Comparison of ENCODE assay signal across 13 cellular contexts in genomic region chr12:51012570-51013236, GRCh38.
DNase-seq lines count a peak whose midpoint lies in the region; ATAC-seq and TF ChIP-seq lines count a peak whose summit lies in the region.
"Had no signal": no experiment of that assay in that cellular context is flagged by ENCODE, and none has a peak within 500 bp of the region (broad histone marks: within the 10 kb centered on the region; RNA-seq: fewer than 3 reads in every experiment).

No MANE protein-coding gene starts in this region.

- H3K9me3 ChIP-seq in HEK293 (ENCODE audit: control insufficient read depth, insufficient read depth, low read depth, low read length), result no peaks in the 10 kb centered on the region
- H3K9me3 ChIP-seq: BLaER1 had no signal

- CTCF ChIA-PET in HEK293 (lab: Yijun Ruan, JAX), result interaction anchor here (0.7 to 1.9 kb wide), 3 partner anchors 15 to 549 kb away, joined by 3 to 8 read pairs (median 4); no protein-coding TSS in a partner anchor

- H3K27ac Mint-ChIP-seq in activated naive CD8-positive, alpha-beta T cell treated with anti-CD3 and anti-CD28 coated beads, Interleukin-2, amount 50 U/mL, for 24 hours, result peak overlapping the region; percentile 6
- H3K27ac Mint-ChIP-seq in nephron, result peak overlapping the region; percentile 48 to 61 (median 60)
- H3K27ac Mint-ChIP-seq: activated CD4-positive, alpha-beta T cell treated with anti-CD3 and anti-CD28 coated beads, Interleukin-2, amount 10 ng/mL, durations not matched to agents 7 days and 5 days; activated T-helper 1 cell treated with anti-CD3 and anti-CD28 coated beads, Interleukin-12 subunit alpha, Interleukin-12 subunit beta, Interleukin-2, Interleukin-4 antibody, amounts not matched to agents 30 ng/mL and 10 ng/mL and 1 ng/mL, durations not matched to agents 14 hours and 24 hours and 36 hours had no signal

- H3K27me3 Mint-ChIP-seq in activated naive CD8-positive, alpha-beta T cell treated with anti-CD3 and anti-CD28 coated beads, Interleukin-2, amount 50 U/mL, for 24 hours, result no peaks in the 10 kb centered on the region
- H3K27me3 Mint-ChIP-seq in nephron (ENCODE audit: low read depth), result no peaks in the 10 kb centered on the region
- H3K27me3 Mint-ChIP-seq: activated CD4-positive, alpha-beta T cell treated with anti-CD3 and anti-CD28 coated beads, Interleukin-2, amount 10 ng/mL, durations not matched to agents 7 days and 5 days had no signal

- POLR2A ChIA-PET in HEK293 (lab: Yijun Ruan, JAX), result interaction anchor here (0.6 to 1.2 kb wide), 4 partner anchors 12 to 70 kb away, joined by 3 read pairs; partner anchors contain the start of genes CSRNP2 and SLC11A2

- TF ChIP-seq CTCF in HEK293 (tag by site-specific recombination; IDR thresholded peaks at IDR 0.05) (no peak), nephron (IDR thresholded peaks at IDR 0.05; ENCODE audit: unreplicated experiment in 3 of 3) (no peak)

- H3K36me3 Mint-ChIP-seq in activated naive CD8-positive, alpha-beta T cell treated with anti-CD3 and anti-CD28 coated beads, Interleukin-2, amount 50 U/mL, for 24 hours (ENCODE audit: low read depth), result peaks cover 4% of the 10 kb centered on the region
- peaks cover 13% of the 10 kb centered on the region for H3K36me3 Mint-ChIP-seq in nephron (ENCODE audit: low read depth)

- no peak overlapping the region for H3K27ac ChIP-seq in HEK293 (ENCODE audit: extremely low read depth, low read depth, low read length)
- H3K27ac ChIP-seq: BLaER1, KMS-11 had no signal

- H3K36me3 ChIP-seq in HEK293 (ENCODE audit: control insufficient read depth in 2 of 2, insufficient read depth in 1 of 2, low read length in 2 of 2), result peaks cover 5 to 7% of the 10 kb centered on the region in 2 experiments; a peak in 2 of 3 replicates

- no peak for ATAC-seq in activated naive CD8-positive, alpha-beta T cell treated with anti-CD3 and anti-CD28 coated beads, Interleukin-2, amount 50 U/mL, for 24 hours
- ATAC-seq in HG03135 (IDR thresholded peaks at IDR 0.05; ENCODE audit: unreplicated experiment), result no peak
- no peak for ATAC-seq in GM19395 (IDR thresholded peaks at IDR 0.05; ENCODE audit: unreplicated experiment)
- no peak for ATAC-seq in HG02623 (IDR thresholded peaks at IDR 0.05; ENCODE audit: unreplicated experiment)
- ATAC-seq: HCT116 had no signal

- H3K4me1 ChIP-seq in HEK293 (ENCODE audit: control insufficient read depth, insufficient read depth, low read length), result peaks cover 20% of the 10 kb centered on the region

- H3K4me1 Mint-ChIP-seq in activated naive CD8-positive, alpha-beta T cell treated with anti-CD3 and anti-CD28 coated beads, Interleukin-2, amount 50 U/mL, for 24 hours, result peaks cover 42% of the 10 kb centered on the region
- peaks cover 28% of the 10 kb centered on the region for H3K4me1 Mint-ChIP-seq in nephron

- DNase-seq in NCI-H69 (lab: John Stamatoyannopoulos, UW), result peak; percentile 41
- DNase-seq in activated naive CD8-positive, alpha-beta T cell treated with anti-CD3 and anti-CD28 coated beads, Interleukin-2, amount 50 U/mL, for 24 hours, result no peak
- DNase-seq: activated CD4-positive, alpha-beta T cell treated with anti-CD3 and anti-CD28 coated beads, Interleukin-2, amount 10 ng/mL, durations not matched to agents 7 days and 5 days; NCI-H1694 had no signal

- no peak overlapping the region for H3K4me3 ChIP-seq in HEK293 (ENCODE audit: low read depth, low read length)
- H3K4me3 ChIP-seq: BLaER1 had no signal

- no peaks in the 10 kb centered on the region for H3K9me3 Mint-ChIP-seq in activated naive CD8-positive, alpha-beta T cell treated with anti-CD3 and anti-CD28 coated beads, Interleukin-2, amount 50 U/mL, for 24 hours
- H3K9me3 Mint-ChIP-seq in nephron, result no peaks in the 10 kb centered on the region
- H3K9me3 Mint-ChIP-seq: activated CD4-positive, alpha-beta T cell treated with anti-CD3 and anti-CD28 coated beads, Interleukin-2, amount 10 ng/mL, durations not matched to agents 7 days and 5 days; activated T-helper 1 cell treated with anti-CD3 and anti-CD28 coated beads, Interleukin-12 subunit alpha, Interleukin-12 subunit beta, Interleukin-2, Interleukin-4 antibody, amounts not matched to agents 30 ng/mL and 10 ng/mL and 1 ng/mL, durations not matched to agents 14 hours and 24 hours and 36 hours had no signal

- H3K4me3 Mint-ChIP-seq in activated naive CD8-positive, alpha-beta T cell treated with anti-CD3 and anti-CD28 coated beads, Interleukin-2, amount 50 U/mL, for 24 hours, result no peak overlapping the region
- no peak overlapping the region for H3K4me3 Mint-ChIP-seq in nephron
- H3K4me3 Mint-ChIP-seq: activated CD4-positive, alpha-beta T cell treated with anti-CD3 and anti-CD28 coated beads, Interleukin-2, amount 10 ng/mL, durations not matched to agents 7 days and 5 days; activated T-helper 1 cell treated with anti-CD3 and anti-CD28 coated beads, Interleukin-12 subunit alpha, Interleukin-12 subunit beta, Interleukin-2, Interleukin-4 antibody, amounts not matched to agents 30 ng/mL and 10 ng/mL and 1 ng/mL, durations not matched to agents 14 hours and 24 hours and 36 hours had no signal

TF ChIP-seq in HEK293, 187 proteins besides CTCF, POLR2A, EP300 and RAD21:
- TF ChIP-seq ZNF664 (tag by site-specific recombination; IDR thresholded peaks at IDR 0.05) (peak; percentile 83), ZNF211 (tag by site-specific recombination; IDR thresholded peaks at IDR 0.05; ENCODE audit: low read depth) (0 out of 2 replicates have a peak, but pooled peaks have one; percentile 43), ZNF423 (tag by site-specific recombination; IDR thresholded peaks at IDR 0.05) (no peak), PRDM6 (tag by site-specific recombination; IDR thresholded peaks at IDR 0.05) (peak; percentile 83), GFI1B (tag by site-specific recombination; IDR thresholded peaks at IDR 0.05) (peak; percentile 25; the same call in 1 of the 2 replicates), YY1 (tag by site-specific recombination; IDR thresholded peaks at IDR 0.05) (no peak), ZNF292 (tag by site-specific recombination; IDR thresholded peaks at IDR 0.05; ENCODE audit: borderline replicate concordance, low read depth) (0 out of 2 replicates have a peak, but pooled peaks have one; percentile 2)
